Comparison of ENCODE assay signal across 8 cellular contexts in the genomic region with DNA sequence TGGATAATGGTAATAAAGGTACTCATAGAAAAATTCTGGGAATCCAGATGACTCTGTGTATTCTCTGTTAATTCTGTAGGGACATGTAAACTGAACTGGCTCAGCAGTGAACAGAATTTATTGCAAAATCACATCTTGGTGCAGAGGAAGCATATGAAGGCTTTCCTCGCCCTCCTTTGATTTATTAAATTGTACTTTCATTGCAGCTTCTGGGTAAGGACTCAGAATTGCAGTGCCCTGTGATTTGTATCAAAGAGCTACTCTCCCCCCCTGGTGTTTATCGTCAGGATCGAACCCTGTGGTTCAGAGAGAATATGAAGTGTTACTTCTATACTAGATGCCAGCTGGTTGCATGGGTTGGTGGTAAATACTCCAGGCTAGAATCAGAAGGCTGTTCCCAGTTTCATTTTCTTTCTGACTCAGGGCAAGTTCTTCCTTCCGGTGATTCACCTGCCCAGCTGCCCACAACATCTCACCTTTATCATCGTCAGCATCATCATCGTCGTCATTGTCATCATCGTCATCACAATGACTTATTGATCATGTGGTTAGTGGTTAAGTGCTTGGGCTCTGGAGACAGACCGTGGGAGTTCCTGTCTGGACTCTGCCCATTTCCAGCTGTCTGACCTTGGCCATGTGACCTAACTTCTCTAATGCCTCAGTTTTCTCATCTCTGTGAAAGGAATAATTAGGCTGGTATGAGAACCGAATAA.
DNase-seq lines count a peak whose midpoint lies in the region; ATAC-seq and TF ChIP-seq lines count a peak whose summit lies in the region.

No MANE protein-coding gene starts in this region.

- peaks cover 4 to 19% of the 10 kb centered on the region in 2 donors for H3K4me1 ChIP-seq in thyroid gland

- no peaks in the 10 kb centered on the region for H3K27me3 ChIP-seq in thyroid gland

- H3K27me3 Mint-ChIP-seq in activated T-cell treated with anti-CD3 and anti-CD28 coated beads, Interleukin-2, amount 50 U/mL, for 72 hours (ENCODE audit: low read depth): no peaks in the 10 kb centered on the region
- H3K27me3 Mint-ChIP-seq in osteocyte (ENCODE audit: unreplicated experiment): no peaks in the 10 kb centered on the region

- H3K9me3 ChIP-seq in thyroid gland: no peaks in the 10 kb centered on the region

- peak; percentile 37 for DNase-seq in NCI-H510A (lab: John Stamatoyannopoulos, UW)
- DNase-seq in activated T-cell treated with anti-CD3 and anti-CD28 coated beads, Interleukin-2, amount 50 U/mL, for 72 hours: peak; percentile 85 to 86
- no peak for DNase-seq in left cardiac atrium
- DNase-seq in stimulated activated CD4-positive, alpha-beta T cell treated with anti-CD3 and anti-CD28 coated beads, TNF-alpha, amount 100 ng/mL, for 4 hours (ENCODE audit: low read depth in 3 of 3): peak in 2 of 3 experiments; percentile 57 to 66
- no peak for DNase-seq in thyroid gland
- no peak for DNase-seq in osteocyte (ENCODE audit: extremely low spot score, unreplicated experiment)

- WGBS in thyroid gland, 2 donors: 81 to 85% methylated on average over 10 of the region's 10 CpGs

- H3K36me3 Mint-ChIP-seq in activated T-cell treated with anti-CD3 and anti-CD28 coated beads, Interleukin-2, amount 50 U/mL, for 72 hours (ENCODE audit: insufficient read depth in 2 of 2): no peaks in the 10 kb centered on the region
- no peaks in the 10 kb centered on the region for H3K36me3 Mint-ChIP-seq in osteocyte (ENCODE audit: unreplicated experiment)

- TF ChIP-seq POLR2A in thyroid gland (IDR thresholded peaks at IDR 0.05): no peak

- H3K4me1 Mint-ChIP-seq in activated T-cell treated with anti-CD3 and anti-CD28 coated beads, Interleukin-2, amount 50 U/mL, for 72 hours (ENCODE audit: low read depth): peaks cover 65% of the 10 kb centered on the region
- H3K4me1 Mint-ChIP-seq in osteocyte (ENCODE audit: unreplicated experiment): peaks cover 14% of the 10 kb centered on the region

- no peak overlapping the region for H3K4me3 ChIP-seq in thyroid gland (replicated peaks in 1 of 3)

- H3K4me3 Mint-ChIP-seq in activated T-cell treated with anti-CD3 and anti-CD28 coated beads, Interleukin-2, amount 50 U/mL, for 72 hours: peak overlapping the region; percentile 41 to 59
- no peak overlapping the region for H3K4me3 Mint-ChIP-seq in osteocyte (ENCODE audit: unreplicated experiment)

- H3K27ac Mint-ChIP-seq in activated T-cell treated with anti-CD3 and anti-CD28 coated beads, Interleukin-2, amount 50 U/mL, for 72 hours: peak overlapping the region; percentile 58
- no peak overlapping the region for H3K27ac Mint-ChIP-seq in osteocyte (ENCODE audit: unreplicated experiment)

- H3K27ac ChIP-seq in thyroid gland: no peak overlapping the region

- ATAC-seq in GM18517 (IDR thresholded peaks at IDR 0.05; ENCODE audit: unreplicated experiment) (peak; percentile 90), HG02759 (IDR thresholded peaks at IDR 0.05; ENCODE audit: unreplicated experiment) (peak; percentile 82), left cardiac atrium (peak; percentile 25 to 68)
- peak; percentile 93 to 95 for ATAC-seq in activated T-cell treated with anti-CD3 and anti-CD28 coated beads, Interleukin-2, amount 50 U/mL, for 72 hours (replicated peaks in 1 of 2)

- intact Hi-C loops in left cardiac atrium (cut with DNase I) (loop anchor here in 1 of 2 donors (10.0 kb wide), 1 partner anchor 816 kb away; no protein-coding TSS in a partner anchor), thyroid gland (cut with DNase I) (no loop called here)

- no peaks in the 10 kb centered on the region for H3K36me3 ChIP-seq in thyroid gland

- TF ChIP-seq CTCF in thyroid gland (IDR thresholded peaks at IDR 0.05) (no peak), osteocyte (IDR thresholded peaks at IDR 0.05) (no peak)

- no peaks in the 10 kb centered on the region for H3K9me3 Mint-ChIP-seq in activated T-cell treated with anti-CD3 and anti-CD28 coated beads, Interleukin-2, amount 50 U/mL, for 72 hours
- H3K9me3 Mint-ChIP-seq in osteocyte (ENCODE audit: unreplicated experiment): no peaks in the 10 kb centered on the region

Comparison
In these comparisons a context has a peak if more than half of its experiments do, and no peak if none do; other contexts are left out.
1. DNase-seq: peak in NCI-H510A (single experiment), activated T-cell treated with anti-CD3 and anti-CD28 coated beads, Interleukin-2, amount 50 U/mL, for 72 hours (2 of 2) and stimulated activated CD4-positive, alpha-beta T cell treated with anti-CD3 and anti-CD28 coated beads, TNF-alpha, amount 100 ng/mL, for 4 hours (2 of 3); none in left cardiac atrium (single experiment), thyroid gland (0 of 2) and osteocyte (single experiment).
2. Peak in every context shown above with its lines, with median percentiles within 50 percentile points of each other: ATAC-seq.